ENCODE assay signal across 11 cellular contexts in the genomic region with DNA sequence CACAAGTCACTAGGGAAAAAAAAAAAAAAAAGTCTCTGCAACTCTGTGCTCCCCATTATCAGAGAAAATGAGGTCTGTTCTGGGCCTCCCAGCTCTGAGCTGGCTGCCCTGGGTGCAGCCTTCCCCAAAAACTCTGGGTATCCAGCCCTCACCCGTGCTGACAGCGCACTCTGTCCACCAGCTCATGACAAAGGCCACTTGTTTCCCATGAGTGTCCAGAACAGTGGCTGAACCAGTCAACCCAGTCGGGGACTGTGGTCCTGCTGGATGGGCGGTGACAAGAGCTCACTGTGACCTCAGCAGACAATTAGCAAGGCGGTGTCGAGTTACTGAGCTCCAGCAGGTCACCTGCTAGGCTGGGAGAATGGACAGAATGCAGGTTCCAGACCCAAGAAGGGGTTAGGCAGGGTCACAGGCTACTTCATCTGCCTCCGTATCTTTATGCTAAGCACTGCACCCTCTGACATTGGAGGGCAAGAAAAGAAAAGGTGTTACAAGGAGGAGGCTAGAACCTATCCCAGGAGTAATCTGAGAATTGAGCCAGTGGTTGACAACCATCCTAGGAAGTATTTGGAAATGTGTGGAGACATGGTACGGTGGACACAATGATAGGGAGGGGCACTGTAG. TPM values are rescaled to one million over a fixed set of nuclear protein-coding genes. Genes with fewer than 3 reads are reported as not detected.
DNase-seq lines count a peak whose midpoint lies in the region; ATAC-seq and TF ChIP-seq lines count a peak whose summit lies in the region.
"Had no signal": no experiment of that assay in that cellular context is flagged by ENCODE, and none has a peak within 500 bp of the region (broad histone marks: within the 10 kb centered on the region; RNA-seq: fewer than 3 reads in every experiment).

No MANE protein-coding gene starts in this region.

- DNase-seq in SIG-M5 treated with dmso at 0.1 percent for 504 hours (lab: John Stamatoyannopoulos, UW; ENCODE audit: unreplicated experiment) (peak; percentile 64), SIG-M5 (lab: John Stamatoyannopoulos, UW) (no peak), mesothelial cell of epicardium (ENCODE audit: low spot score in 2 of 2, unreplicated experiment in 2 of 2) (no peak), COLO829 (ENCODE audit: low spot score) (no peak), SKM-1 (lab: John Stamatoyannopoulos, UW; ENCODE audit: unreplicated experiment) (no peak)
- DNase-seq: activated naive CD8-positive, alpha-beta T cell treated with anti-CD3 and anti-CD28 coated beads, Interleukin-2, amount 10 ng/mL, durations not matched to agents 7 days and 5 days; kidney glomerular epithelial cell; stimulated activated naive CD4-positive, alpha-beta T cell had no signal

- ATAC-seq in esophagus mucosa: peak; percentile 87
- ATAC-seq in GM21576 (IDR thresholded peaks at IDR 0.05; ENCODE audit: unreplicated experiment): no peak
- ATAC-seq in HG03457 (IDR thresholded peaks at IDR 0.05; ENCODE audit: unreplicated experiment): no peak

- H3K27ac Mint-ChIP-seq in mesothelial cell of epicardium: peak overlapping the region; percentile 82
- H3K27ac Mint-ChIP-seq: activated naive CD8-positive, alpha-beta T cell treated with anti-CD3 and anti-CD28 coated beads, Interleukin-2, amount 10 ng/mL, durations not matched to agents 7 days and 5 days had no signal

- H3K4me3 Mint-ChIP-seq in mesothelial cell of epicardium: no peak overlapping the region
- H3K4me3 Mint-ChIP-seq: activated naive CD8-positive, alpha-beta T cell treated with anti-CD3 and anti-CD28 coated beads, Interleukin-2, amount 10 ng/mL, durations not matched to agents 7 days and 5 days had no signal

- H3K36me3 Mint-ChIP-seq in mesothelial cell of epicardium: no peaks in the 10 kb centered on the region
- H3K36me3 Mint-ChIP-seq: activated naive CD8-positive, alpha-beta T cell treated with anti-CD3 and anti-CD28 coated beads, Interleukin-2, amount 10 ng/mL, durations not matched to agents 7 days and 5 days had no signal

- H3K4me1 Mint-ChIP-seq in mesothelial cell of epicardium: peaks cover 56% of the 10 kb centered on the region
- H3K4me1 Mint-ChIP-seq: activated naive CD8-positive, alpha-beta T cell treated with anti-CD3 and anti-CD28 coated beads, Interleukin-2, amount 10 ng/mL, durations not matched to agents 7 days and 5 days had no signal

- no peaks in the 10 kb centered on the region for H3K27me3 Mint-ChIP-seq in mesothelial cell of epicardium (ENCODE audit: low read depth)
- H3K27me3 Mint-ChIP-seq: activated naive CD8-positive, alpha-beta T cell treated with anti-CD3 and anti-CD28 coated beads, Interleukin-2, amount 10 ng/mL, durations not matched to agents 7 days and 5 days had no signal

- no peaks in the 10 kb centered on the region for H3K9me3 Mint-ChIP-seq in mesothelial cell of epicardium
- H3K9me3 Mint-ChIP-seq: activated naive CD8-positive, alpha-beta T cell treated with anti-CD3 and anti-CD28 coated beads, Interleukin-2, amount 10 ng/mL, durations not matched to agents 7 days and 5 days had no signal

- TF ChIP-seq CTCF in mesothelial cell of epicardium (IDR thresholded peaks at IDR 0.05; ENCODE audit: unreplicated experiment): no peak

RNA-seq across cellular contexts. Expression of a gene that starts 37.2 kb away (rescaled TPM):
- total RNA-seq in esophagus mucosa: 37.9 TPM
- total RNA-seq in mesothelial cell of epicardium: 79.8 to 82.2 TPM (median 80.2 TPM) in 3 replicates
